ENCODE assay signal across 10 cellular contexts in genomic region chrX:79524642-79525041, GRCh38.
DNase-seq lines count a peak whose midpoint lies in the region; ATAC-seq and TF ChIP-seq lines count a peak whose summit lies in the region.
"Had no signal": no experiment of that assay in that cellular context is flagged by ENCODE, and none has a peak within 500 bp of the region (broad histone marks: within the 10 kb centered on the region; RNA-seq: fewer than 3 reads in every experiment).

No MANE protein-coding gene starts in this region.

- H3K23ac ChIP-seq in IMR-90 (ENCODE audit: low read depth, low read length) = no peak overlapping the region

- no peak overlapping the region for H2BK20ac ChIP-seq in IMR-90 (ENCODE audit: low read depth, low read length)

- H3K27me3 Mint-ChIP-seq in effector memory CD8-positive, alpha-beta T cell = no peaks in the 10 kb centered on the region

- no peaks in the 10 kb centered on the region for H3K4me1 Mint-ChIP-seq in effector memory CD8-positive, alpha-beta T cell (ENCODE audit: low read depth in 2 of 2)

- no peak overlapping the region for H4K91ac ChIP-seq in IMR-90 (ENCODE audit: insufficient read depth, low read depth, low read length)

- no peak overlapping the region for H3K4ac ChIP-seq in IMR-90 (ENCODE audit: low read depth, low read length)

- no peak overlapping the region for H4K8ac ChIP-seq in IMR-90 (ENCODE audit: low read depth in 2 of 2, low read length in 2 of 2)

- TF ChIP-seq RAD21 in IMR-90 (IDR thresholded peaks at IDR 0.05; ENCODE audit: low read length) = no peak

- no peak overlapping the region for H3K27ac Mint-ChIP-seq in effector memory CD8-positive, alpha-beta T cell

- H3K36me3 ChIP-seq in IMR-90 (ENCODE audit: control insufficient read depth, insufficient read depth, low read length) (no peaks in the 10 kb centered on the region), thyroid gland (no peaks in the 10 kb centered on the region)

- no peak overlapping the region for H2AK5ac ChIP-seq in IMR-90 (ENCODE audit: low read depth, low read length)

- DNase-seq in ACHN (peak; percentile 4), IMR-90 (no peak), choroid plexus epithelial cell (ENCODE audit: low read depth) (peak; percentile 0), hypothalamus (lab: John Stamatoyannopoulos, UW) (no peak), thyroid gland (no peak)
- no peak for DNase-seq in effector memory CD8-positive, alpha-beta T cell
- DNase-seq: NCI-H1417; stimulated activated CD4-positive, alpha-beta T cell treated with anti-CD3 and anti-CD28 coated beads, Interleukin-12 subunit alpha, Interleukin-12 subunit beta, amount 100 ng/mL, for 4 hours had no signal

- no peak overlapping the region for H2BK15ac ChIP-seq in IMR-90 (ENCODE audit: low read depth, low read length)

- H2AFZ ChIP-seq in IMR-90 (replicated peaks; ENCODE audit: low read length, poor library complexity) = no peak overlapping the region

- H3K4me1 ChIP-seq in IMR-90 (ENCODE audit: control insufficient read depth, insufficient read depth, low read length) (no peaks in the 10 kb centered on the region), thyroid gland (no peaks in the 10 kb centered on the region)

- H3K18ac ChIP-seq in IMR-90 (ENCODE audit: low read depth, low read length) = no peak overlapping the region

- no peak overlapping the region for H3K9ac ChIP-seq in IMR-90 (ENCODE audit: low read depth, low read length)

- no peaks in the 10 kb centered on the region for H3K36me3 Mint-ChIP-seq in effector memory CD8-positive, alpha-beta T cell (ENCODE audit: insufficient read depth)

- no TSS peak for BruUV-seq in IMR-90 (replicated peaks; lab: Mats Ljungman, UMichigan)

- peaks cover 2% of the 10 kb centered on the region for H3K9me3 ChIP-seq in IMR-90 (ENCODE audit: control insufficient read depth, insufficient read depth, low read length)
- H3K9me3 ChIP-seq in thyroid gland = no peaks in the 10 kb centered on the region

- peak; percentile 72 for ATAC-seq in GM18867 (IDR thresholded peaks at IDR 0.05; ENCODE audit: unreplicated experiment)
- ATAC-seq in IMR-90 (ENCODE audit: low read depth) = no peak
- ATAC-seq in effector memory CD8-positive, alpha-beta T cell (replicated peaks) = no peak
- no peak for ATAC-seq in HG02610 (IDR thresholded peaks at IDR 0.05; ENCODE audit: unreplicated experiment)

- no peak overlapping the region for H2BK5ac ChIP-seq in IMR-90 (ENCODE audit: low read depth, low read length, poor library complexity, severe bottlenecking)

- no peak overlapping the region for H3K56ac ChIP-seq in IMR-90 (ENCODE audit: extremely low read depth, insufficient read depth, low read length)

- H3K4me3 ChIP-seq in IMR-90 (ENCODE audit: insufficient read depth, low read depth, low read length) (no peak overlapping the region), choroid plexus epithelial cell (ENCODE audit: low read depth, low read length) (no peak overlapping the region), thyroid gland (replicated peaks in 1 of 3) (no peak overlapping the region)

- H3K27me3 ChIP-seq in IMR-90 (ENCODE audit: control insufficient read depth, insufficient read depth, low read length) (no peaks in the 10 kb centered on the region), thyroid gland (no peaks in the 10 kb centered on the region)

- in situ Hi-C loops in ACHN (cut with HindIII; ENCODE audit: low pct_ligation_motif_present, low pct_unique_long_range_greater_than_20kb, low sequenced_read_pairs) = no loop called here
- in situ Hi-C loops in IMR-90 (cut with MboI; ENCODE audit: low sequenced_read_pairs) = no loop called here

- no peak overlapping the region for H2BK120ac ChIP-seq in IMR-90 (ENCODE audit: low read depth, low read length)

- H3K4me3 Mint-ChIP-seq in effector memory CD8-positive, alpha-beta T cell = no peak overlapping the region

- CTCF ChIA-PET in IMR-90 (lab: Yijun Ruan, JAX) = no interaction called here

- dilution Hi-C loops in IMR-90 (cut with HindIII; ENCODE audit: low sequenced_read_pairs, unreplicated experiment) = no loop called here

- no peak overlapping the region for H4K5ac ChIP-seq in IMR-90 (ENCODE audit: low read depth, low read length)

- TF ChIP-seq POLR2A in IMR-90 (IDR thresholded peaks at IDR 0.05; ENCODE audit: low read depth, low read length) (no peak), thyroid gland (IDR thresholded peaks at IDR 0.05) (no peak)

- no peaks in the 10 kb centered on the region for H3K79me1 ChIP-seq in IMR-90 (ENCODE audit: low read depth in 1 of 2, low read length in 2 of 2)

- TF ChIP-seq CTCF in IMR-90 (conservative IDR thresholded peaks at IDR 0.05; ENCODE audit: low read depth, low read length) (0 out of 2 replicates have a peak, but pooled peaks have one; percentile 2), choroid plexus epithelial cell (conservative IDR thresholded peaks at IDR 0.05; ENCODE audit: low read depth, low read length) (peak; percentile 24), thyroid gland (IDR thresholded peaks at IDR 0.05) (peak in 1 of 6 experiments; percentile 26)

- no peak overlapping the region for H2AK9ac ChIP-seq in IMR-90 (replicated peaks; ENCODE audit: low read depth, low read length, poor library complexity)

- POLR2A ChIA-PET in IMR-90 (lab: Charles Lee; ENCODE audit: unreplicated experiment) = no interaction called here

- no peaks in the 10 kb centered on the region for H3K9me3 Mint-ChIP-seq in effector memory CD8-positive, alpha-beta T cell

- no CpG with 5 or more reads among the region's 2 CpGs for WGBS in IMR-90 (ENCODE audit: extremely low coverage in 2 of 2, insufficient read length in 1 of 2), 2 experiments
- WGBS in thyroid gland, 2 donors = 31 to 70% methylated on average over 2 of the region's 2 CpGs

- H3K4me2 ChIP-seq in IMR-90 (ENCODE audit: low read depth, low read length) = no peak overlapping the region

- H3K9me1 ChIP-seq in IMR-90 (ENCODE audit: insufficient read depth, low read length) = no peaks in the 10 kb centered on the region

- intact Hi-C loops in IMR-90 (cut with micrococcal nuclease) = no loop called here
- intact Hi-C loops in thyroid gland (cut with DNase I) = no loop called here

- no peak overlapping the region for H3K14ac ChIP-seq in IMR-90 (replicated peaks; ENCODE audit: low read depth, low read length)

- H4K20me1 ChIP-seq in IMR-90 (ENCODE audit: insufficient read depth, low read length) = no peaks in the 10 kb centered on the region

- H3K27ac ChIP-seq in IMR-90 (ENCODE audit: insufficient read depth, low read length) (no peak overlapping the region), thyroid gland (no peak overlapping the region)

TF ChIP-seq in IMR-90, 13 proteins besides CTCF, POLR2A, EP300 and RAD21:
- TF ChIP-seq NFE2L2 (IDR thresholded peaks at IDR 0.05; ENCODE audit: low read depth, low read length) (no peak), RCOR1 (IDR thresholded peaks at IDR 0.05; ENCODE audit: insufficient replicate concordance, low read length) (no peak), BHLHE40 (IDR thresholded peaks at IDR 0.05; ENCODE audit: low read depth, low read length) (no peak), MAZ (IDR thresholded peaks at IDR 0.05; ENCODE audit: borderline replicate concordance, low read depth, low read length) (no peak), USF2 (IDR thresholded peaks at IDR 0.05; ENCODE audit: low read depth, low read length) (no peak), SMC3 (IDR thresholded peaks at IDR 0.05; ENCODE audit: low read depth, low read length) (no peak), CHD1 (IDR thresholded peaks at IDR 0.05; ENCODE audit: low read depth, low read length) (no peak)

Comparison
In these comparisons a context has a peak if more than half of its experiments do, and no peak if none do; other contexts are left out.
1. DNase-seq: peak in ACHN (single experiment) and choroid plexus epithelial cell (single experiment); none in IMR-90 (single experiment), hypothalamus (0 of 51), effector memory CD8-positive, alpha-beta T cell (0 of 3) and thyroid gland (0 of 2).